Comparison of ENCODE assay signal across 11 cellular contexts in genomic region chr22:23892626-23893445, GRCh38. TPM values are rescaled to one million over a fixed set of nuclear protein-coding genes. Genes with fewer than 3 reads are reported as not detected.
DNase-seq lines count a peak whose midpoint lies in the region; ATAC-seq and TF ChIP-seq lines count a peak whose summit lies in the region.
"Had no signal": no experiment of that assay in that cellular context is flagged by ENCODE, and none has a peak within 500 bp of the region (broad histone marks: within the 10 kb centered on the region; RNA-seq: fewer than 3 reads in every experiment).

No MANE protein-coding gene starts in this region.

- TF ChIP-seq CTCF in CD14-positive monocyte (IDR thresholded peaks at IDR 0.05), result no peak
- TF ChIP-seq CTCF in transverse colon (IDR thresholded peaks at IDR 0.05), result no peak

- H3K36me3 Mint-ChIP-seq in CD14-positive monocyte (peaks cover 9 to 21% of the 10 kb centered on the region in 2 donors), naive B cell (peaks cover 0 to 12% of the 10 kb centered on the region in 2 donors)
- peaks cover 33% of the 10 kb centered on the region for H3K36me3 Mint-ChIP-seq in activated naive CD8-positive, alpha-beta T cell treated with anti-CD3 and anti-CD28 coated beads for 36 hours

- H3K27me3 Mint-ChIP-seq in CD14-positive monocyte (ENCODE audit: low read depth in 3 of 3) (peaks cover 3 to 11% (median 5%) of the 10 kb centered on the region in 3 donors), naive B cell (no peaks in the 10 kb centered on the region)
- peaks cover 3% of the 10 kb centered on the region for H3K27me3 Mint-ChIP-seq in activated naive CD8-positive, alpha-beta T cell treated with anti-CD3 and anti-CD28 coated beads for 36 hours

- no peak for TF ChIP-seq POLR2A in transverse colon (IDR thresholded peaks at IDR 0.05)

- ATAC-seq in naive B cell (ENCODE audit: low read depth in 2 of 2) (no peak), GM18907 (IDR thresholded peaks at IDR 0.05; ENCODE audit: unreplicated experiment) (no peak)

- DNase-seq in CD14-positive monocyte (ENCODE audit: low spot score) (no peak), naive B cell (no peak), nucleus accumbens (lab: John Stamatoyannopoulos, UW) (no peak), NCI-H69 (lab: John Stamatoyannopoulos, UW) (no peak), transverse colon (no peak)
- DNase-seq in activated naive CD8-positive, alpha-beta T cell treated with anti-CD3 and anti-CD28 coated beads for 36 hours, result no peak
- DNase-seq: cerebellar nuclear complex, DMS 273 treated with DMSO at 0.1 percent for 48 hours, NCI-H187 had no signal

- H3K4me3 Mint-ChIP-seq in CD14-positive monocyte, result peak overlapping the region in 1 of 2 donors; percentile 89
- H3K4me3 Mint-ChIP-seq in activated naive CD8-positive, alpha-beta T cell treated with anti-CD3 and anti-CD28 coated beads for 36 hours, result peak overlapping the region; percentile 96
- H3K4me3 Mint-ChIP-seq in naive B cell, result peak overlapping the region; percentile 91 to 97 (median 94)

- peak overlapping the region; percentile 73 for H3K4me3 ChIP-seq in HUES48 (ENCODE audit: low read depth, low read length)
- peak overlapping the region in 1 of 4 donors; percentile 78 for H3K4me3 ChIP-seq in transverse colon

- H3K4me1 Mint-ChIP-seq in CD14-positive monocyte (peaks cover 26% of the 10 kb centered on the region), naive B cell (peaks cover 30 to 37% (median 31%) of the 10 kb centered on the region in 3 donors)
- H3K4me1 Mint-ChIP-seq in activated naive CD8-positive, alpha-beta T cell treated with anti-CD3 and anti-CD28 coated beads for 36 hours, result peaks cover 24% of the 10 kb centered on the region

- no peak overlapping the region for H3K27ac ChIP-seq in HUES48 (ENCODE audit: low read depth, low read length)
- H3K27ac ChIP-seq in transverse colon, result peak overlapping the region in 1 of 4 donors; percentile 92

- H3K4me1 ChIP-seq in HUES48 (ENCODE audit: control insufficient read depth, insufficient read depth, low read length) (peaks cover 19% of the 10 kb centered on the region), transverse colon (peaks cover 4 to 27% (median 20%) of the 10 kb centered on the region in 4 donors)

- no peak for TF ChIP-seq EP300 in transverse colon (IDR thresholded peaks at IDR 0.05; ENCODE audit: low read depth)

- no peak overlapping the region for H3K9ac ChIP-seq in HUES48 (ENCODE audit: low read depth, low read length)

- H3K27me3 ChIP-seq in HUES48 (ENCODE audit: control insufficient read depth, insufficient read depth, low read length) (no peaks in the 10 kb centered on the region), transverse colon (no peaks in the 10 kb centered on the region)

- H3K9me3 Mint-ChIP-seq in CD14-positive monocyte, result peaks cover 0 to 4% (median 0%) of the 10 kb centered on the region in 7 donors
- no peaks in the 10 kb centered on the region for H3K9me3 Mint-ChIP-seq in activated naive CD8-positive, alpha-beta T cell treated with anti-CD3 and anti-CD28 coated beads for 36 hours
- no peaks in the 10 kb centered on the region for H3K9me3 Mint-ChIP-seq in naive B cell

- in situ Hi-C loops in transverse colon (cut with MboI; ENCODE audit: low pct_ligation_motif_present in 1 of 4, low pct_unique_long_range_greater_than_20kb in 1 of 4, low sequenced_read_pairs in 3 of 4), result no loop called here

- intact Hi-C loops in CD14-positive monocyte (cut with micrococcal nuclease), result no loop called here
- intact Hi-C loops in transverse colon (cut with DNase I; ENCODE audit: low total_unique reads), result no loop called here

- H3K9me3 ChIP-seq in HUES48 (ENCODE audit: control insufficient read depth, insufficient read depth, low read length) (peaks cover 3% of the 10 kb centered on the region; the same call in 1 of the 2 replicates), transverse colon (no peaks in the 10 kb centered on the region)

- H3K27ac Mint-ChIP-seq in CD14-positive monocyte (peak overlapping the region in 4 of 7 donors; percentile 23 to 93 (median 78)), naive B cell (peak overlapping the region in 5 of 6 donors; percentile 51 to 98 (median 93))
- H3K27ac Mint-ChIP-seq in activated naive CD8-positive, alpha-beta T cell treated with anti-CD3 and anti-CD28 coated beads for 36 hours, result peak overlapping the region; percentile 39

- WGBS in transverse colon (ENCODE audit: low coverage in 1 of 2), 2 donors, result 88% methylated on average over 8 of the region's 8 CpGs; no CpG with 5 or more reads in 1 of the 2 donors

- H3K36me3 ChIP-seq in HUES48 (ENCODE audit: control insufficient read depth, insufficient read depth, low read length) (peaks cover 21% of the 10 kb centered on the region), transverse colon (peaks cover 0 to 11% (median 0%) of the 10 kb centered on the region in 4 donors)

RNA-seq across cellular contexts. Expression of gene MIF, which starts 1.3 kb away (rescaled TPM):
- polyA plus RNA-seq in CD14-positive monocyte, result 100 to 1,000 TPM; 338 to 390 TPM
- 1,000 to 10,000 TPM; 1,236 to 1,275 TPM for total RNA-seq in activated naive CD8-positive, alpha-beta T cell treated with anti-CD3 and anti-CD28 coated beads for 36 hours
- polyA plus RNA-seq in naive B cell (ENCODE audit: low read depth in 6 of 6), result 1,000 to 10,000 TPM in 2 of 6 donors, 100 to 1,000 TPM in 4; 853 to 1,113 (median 946) TPM
- total RNA-seq in transverse colon, result 100 to 1,000 TPM; 123 to 210 (median 139) TPM

RNA-seq across cellular contexts. Expression of gene SLC2A11, which starts 35.2 kb away (rescaled TPM):
- 1 to 10 TPM; 1.3 to 2.5 TPM for polyA plus RNA-seq in CD14-positive monocyte
- 1 to 10 TPM; 5.2 to 5.9 TPM for total RNA-seq in activated naive CD8-positive, alpha-beta T cell treated with anti-CD3 and anti-CD28 coated beads for 36 hours
- polyA plus RNA-seq in naive B cell (ENCODE audit: low read depth in 6 of 6), result 10 to 100 TPM in 4 of 6 donors, 1 to 10 TPM in 2; 7.0 to 15.9 (median 10.9) TPM
- 10 to 100 TPM in 3 of 4 donors, 1 to 10 TPM in 1; 6.0 to 27.4 (median 13.2) TPM for total RNA-seq in transverse colon

RNA-seq across cellular contexts. Expression of gene DERL3, which starts 54.0 kb away (rescaled TPM):
- polyA plus RNA-seq in CD14-positive monocyte (under 1 TPM; 0.23 to 0.28 TPM), naive B cell (ENCODE audit: low read depth in 6 of 6) (10 to 100 TPM; 25.2 to 33.9 (median 26.4) TPM)
- 1 to 10 TPM; 4.0 to 5.9 TPM for total RNA-seq in activated naive CD8-positive, alpha-beta T cell treated with anti-CD3 and anti-CD28 coated beads for 36 hours
- total RNA-seq in transverse colon, result 10 to 100 TPM in 1 of 4 donors, 1 to 10 TPM in 3; 1.9 to 20.0 (median 3.1) TPM

Comparison
In these comparisons a context has a peak if more than half of its experiments do, and no peak if none do; other contexts are left out.
1. H3K27ac Mint-ChIP-seq: peak in every context shown above with its lines; median percentile 93 in naive B cell; 78 in CD14-positive monocyte; 39 in activated naive CD8-positive, alpha-beta T cell treated with anti-CD3 and anti-CD28 coated beads for 36 hours.
2. RNA of gene MIF, which starts 1.3 kb away (total RNA-seq): 1,236 to 1,275 TPM in activated naive CD8-positive, alpha-beta T cell treated with anti-CD3 and anti-CD28 coated beads for 36 hours; 123 to 210 TPM in transverse colon; every median in the first group is over 4 times any median in the second.